In the genomic region with DNA sequence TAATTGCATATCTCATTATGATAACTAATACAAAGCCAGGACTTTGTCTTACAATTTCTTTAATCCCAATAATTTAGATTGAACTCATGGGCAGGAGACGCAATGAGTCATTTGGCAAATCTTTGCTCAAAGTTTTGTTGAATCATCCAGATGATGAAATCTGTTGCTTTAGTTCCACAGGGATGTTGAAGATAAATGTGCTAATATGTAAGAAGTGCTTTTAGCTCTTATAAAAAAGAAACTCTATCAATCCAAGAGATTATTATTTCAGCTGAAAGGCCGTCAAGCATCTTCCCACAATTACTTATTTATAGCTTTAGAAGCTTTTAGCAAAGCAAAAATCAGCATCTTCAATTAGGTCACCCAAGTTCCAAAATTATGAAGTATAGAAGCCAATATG, we compare ENCODE assay signal across 14 cellular contexts. TPM values are rescaled to one million over a fixed set of nuclear protein-coding genes. Genes with fewer than 3 reads are reported as not detected.
DNase-seq lines count a peak whose midpoint lies in the region; ATAC-seq, FAIRE-seq and TF ChIP-seq lines count a peak whose summit lies in the region.
"Had no signal": no experiment of that assay in that cellular context is flagged by ENCODE, and none has a peak within 500 bp of the region (broad histone marks: within the 10 kb centered on the region; RNA-seq: fewer than 3 reads in every experiment).

No MANE protein-coding gene starts in this region.

- no peak for ATAC-seq in WTC11

- no peak for DNase-seq in activated naive CD4-positive, alpha-beta T cell treated with anti-CD3 and anti-CD28 coated beads, Interleukin-2, amount 50 U/mL, for 16 hours
- DNase-seq in WTC11 (ENCODE audit: low spot score) (no peak), fibroblast of villous mesenchyme (ENCODE audit: low read depth) (peak; percentile 89), urothelium cell line (ENCODE audit: low spot score) (peak; percentile 40), GM10266 (ENCODE audit: extremely low spot score) (no peak), immature natural killer cell (no peak), erythroblast (lab: John Stamatoyannopoulos, UW) (no peak)
- DNase-seq: activated CD4-positive, alpha-beta T cell treated with anti-CD3 and anti-CD28 coated beads for 1 hour; activated effector memory CD4-positive, alpha-beta T cell treated with Interleukin-2 at 50 U/mL for 16 hours; effector memory CD4-positive, alpha-beta T cell; left cardiac atrium; SHP77 treated with DMSO at 0.1 percent for 48 hours had no signal

- H3K4me1 Mint-ChIP-seq in activated naive CD4-positive, alpha-beta T cell treated with anti-CD3 and anti-CD28 coated beads, Interleukin-2, amount 50 U/mL, for 24 hours, result peaks cover 9% of the 10 kb centered on the region
- H3K4me1 Mint-ChIP-seq in WTC11 (peaks cover 9% of the 10 kb centered on the region), immature natural killer cell (no peaks in the 10 kb centered on the region)

- peak overlapping the region; percentile 5 for H3K27ac Mint-ChIP-seq in activated naive CD4-positive, alpha-beta T cell treated with anti-CD3 and anti-CD28 coated beads, Interleukin-2, amount 50 U/mL, for 24 hours
- H3K27ac Mint-ChIP-seq in WTC11 (no peak overlapping the region), immature natural killer cell (no peak overlapping the region)

- no peaks in the 10 kb centered on the region for H3K9me3 Mint-ChIP-seq in activated naive CD4-positive, alpha-beta T cell treated with anti-CD3 and anti-CD28 coated beads, Interleukin-2, amount 50 U/mL, for 24 hours
- H3K9me3 Mint-ChIP-seq in WTC11 (no peaks in the 10 kb centered on the region), immature natural killer cell (peaks cover 0 to 2% (median 0%) of the 10 kb centered on the region in 6 donors)

- no peak overlapping the region for H3K4me3 Mint-ChIP-seq in activated naive CD4-positive, alpha-beta T cell treated with anti-CD3 and anti-CD28 coated beads, Interleukin-2, amount 50 U/mL, for 24 hours
- H3K4me3 Mint-ChIP-seq in WTC11, result no peak overlapping the region
- no peak overlapping the region for H3K4me3 Mint-ChIP-seq in immature natural killer cell

- FAIRE-seq in urothelium cell line (lab: Jason Lieb, UNC), result no peak
- FAIRE-seq: HTR-8/SVneo had no signal

- no peaks in the 10 kb centered on the region for H3K27me3 Mint-ChIP-seq in activated naive CD4-positive, alpha-beta T cell treated with anti-CD3 and anti-CD28 coated beads, Interleukin-2, amount 50 U/mL, for 24 hours
- H3K27me3 Mint-ChIP-seq in WTC11 (ENCODE audit: low read depth) (peaks cover 13% of the 10 kb centered on the region), immature natural killer cell (ENCODE audit: low read depth in 3 of 3) (peaks cover 0 to 2% (median 1%) of the 10 kb centered on the region in 3 donors)

- no peak for TF ChIP-seq CTCF in WTC11 (IDR thresholded peaks at IDR 0.05)
- TF ChIP-seq CTCF in fibroblast of villous mesenchyme (IDR thresholded peaks at IDR 0.05; ENCODE audit: insufficient read depth, low read depth, low read length), result no peak
- no peak for TF ChIP-seq CTCF in GM10266 (IDR thresholded peaks at IDR 0.05; ENCODE audit: control insufficient read depth, insufficient read depth, low read depth, missing control alignments)

- peaks cover 2% of the 10 kb centered on the region for H3K36me3 Mint-ChIP-seq in activated naive CD4-positive, alpha-beta T cell treated with anti-CD3 and anti-CD28 coated beads, Interleukin-2, amount 50 U/mL, for 24 hours
- H3K36me3 Mint-ChIP-seq in WTC11 (no peaks in the 10 kb centered on the region), immature natural killer cell (no peaks in the 10 kb centered on the region)

- no peak overlapping the region for H3K4me3 ChIP-seq in fibroblast of villous mesenchyme (ENCODE audit: low read depth, low read length)

- no peak for TF ChIP-seq POLR2A in erythroblast (IDR thresholded peaks at IDR 0.05; ENCODE audit: low read length)

- POLR2A ChIA-PET in WTC11 (lab: Charles Lee), result no interaction called here

- CTCF ChIA-PET in WTC11 (lab: Charles Lee), result no interaction called here

TF ChIP-seq in WTC11, 78 proteins besides CTCF, POLR2A, EP300 and RAD21:
- TF ChIP-seq IRF2 (CRISPR knock-in tag; IDR thresholded peaks at IDR 0.05; ENCODE audit: borderline replicate concordance, low read depth), result no peak
- TF ChIP-seq SMAD3 (CRISPR knock-in tag; IDR thresholded peaks at IDR 0.05; ENCODE audit: borderline replicate concordance), result no peak
- TF ChIP-seq GABPB1 (CRISPR knock-in tag; IDR thresholded peaks at IDR 0.05), result peak; percentile 77

RNA-seq across cellular contexts. Expression of gene ANK3, which starts 36.8 kb away (rescaled TPM):
- 69.0 to 69.6 TPM (median 69.3 TPM) in 3 replicates for total RNA-seq in WTC11 (2021)
- total RNA-seq in fibroblast of villous mesenchyme, result 1.3 and 5.8 TPM in 2 replicates
- 1 to 10 TPM in 2 of 3 donors, not detected in 1; 2.1 to 2.4 TPM for polyA plus RNA-seq in immature natural killer cell

Comparison
In these comparisons a context has a peak if more than half of its experiments do, and no peak if none do; other contexts are left out.
1. DNase-seq: peak in fibroblast of villous mesenchyme (single experiment) and urothelium cell line (single experiment); none in activated naive CD4-positive, alpha-beta T cell treated with anti-CD3 and anti-CD28 coated beads, Interleukin-2, amount 50 U/mL, for 16 hours (single experiment), WTC11 (single experiment), GM10266 (single experiment), immature natural killer cell (0 of 3) and erythroblast (0 of 2).
2. RNA of gene ANK3, which starts 36.8 kb away (total RNA-seq): 69.0 to 69.6 TPM in WTC11; 1.3 to 5.8 TPM in fibroblast of villous mesenchyme; every median in the first group is over 10 times any median in the second.